In the genomic region with DNA sequence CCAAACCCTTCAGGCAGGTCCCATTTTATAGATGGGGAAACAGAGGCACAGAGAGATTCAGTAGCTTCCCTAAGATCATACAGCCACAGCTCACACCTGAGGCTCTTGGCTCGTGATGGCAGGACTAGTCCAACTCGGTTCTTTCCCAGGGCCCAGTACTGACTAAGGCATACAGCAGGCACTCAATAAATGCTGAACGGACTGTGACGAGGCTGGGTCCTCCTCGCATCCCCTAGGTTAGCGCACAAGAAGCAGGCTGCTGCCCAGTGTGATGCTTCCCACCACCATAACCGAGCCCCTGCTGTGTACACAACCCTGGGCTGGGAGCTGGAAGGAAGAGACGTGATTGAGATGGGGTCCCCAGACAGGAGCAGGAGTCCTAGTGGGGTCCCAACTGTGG, we compare ENCODE assay signal across 1 cellular context.
A peak's percentile ranks its signal among the peaks of the same experiment; 100 is the strongest.
TF ChIP-seq lines count a peak whose summit lies in the region.

No MANE protein-coding gene starts in this region.

TF ChIP-seq in HepG2, 621 proteins besides CTCF, POLR2A, EP300 and RAD21:
- TF ChIP-seq AKAP8 (CRISPR knock-in tag; IDR thresholded peaks at IDR 0.05) (no peak), ZKSCAN8 (CRISPR knock-in tag; IDR thresholded peaks at IDR 0.05; ENCODE audit: borderline replicate concordance) (0 out of 2 replicates have a peak, but pooled peaks have one; percentile 68)
